ENCODE assay signal across 16 cellular contexts in the genomic region with DNA sequence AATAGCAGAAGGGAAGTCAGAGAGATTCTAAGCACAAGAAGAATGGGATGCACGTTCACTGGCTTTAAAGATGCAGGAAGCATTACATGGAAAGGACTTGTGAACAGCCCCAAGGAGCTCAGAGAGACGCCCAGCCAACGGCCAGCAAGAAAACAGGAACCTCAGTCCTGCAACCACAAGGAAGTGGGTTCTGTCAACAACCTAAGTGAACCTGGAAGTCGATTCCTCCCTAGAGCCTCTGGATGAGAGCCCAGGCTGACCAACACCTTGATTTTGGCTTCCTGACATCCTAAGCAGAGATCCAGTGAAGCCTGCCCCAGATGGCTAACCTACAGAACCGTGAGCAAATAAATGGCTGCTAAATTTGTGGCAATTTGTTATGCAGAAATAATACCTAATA.
DNase-seq lines count a peak whose midpoint lies in the region; ATAC-seq and TF ChIP-seq lines count a peak whose summit lies in the region.
"Had no signal": no experiment of that assay in that cellular context is flagged by ENCODE, and none has a peak within 500 bp of the region (broad histone marks: within the 10 kb centered on the region; RNA-seq: fewer than 3 reads in every experiment).

No MANE protein-coding gene starts in this region.

- H3K27me3 ChIP-seq in BLaER1 treated with 17β-estradiol and CSF1 and Interleukin-3, amounts not matched to agents 10 nM and 100 nM, result no peaks in the 10 kb centered on the region
- peaks cover 2% of the 10 kb centered on the region for H3K27me3 ChIP-seq in neutrophil

- ATAC-seq in HG03025 (IDR thresholded peaks at IDR 0.05; ENCODE audit: low FRiP score, unreplicated experiment), result no peak

- H3K9ac ChIP-seq in BLaER1 treated with 17β-estradiol and CSF1 and Interleukin-3, amounts not matched to agents 10 nM and 100 nM, result no peak overlapping the region

- H3K4me2 ChIP-seq in BLaER1 treated with 17β-estradiol and CSF1 and Interleukin-3, amounts not matched to agents 10 nM and 100 nM, result peak overlapping the region in 10 of 11 experiments; percentile 4 to 77 (median 54); a peak in 15 of 22 replicates

- peaks cover 5 to 52% (median 46%) of the 10 kb centered on the region in 10 experiments; a peak in 18 of 20 replicates for H3K4me1 ChIP-seq in BLaER1 treated with 17β-estradiol and CSF1 and Interleukin-3, amounts not matched to agents 10 nM and 100 nM
- peaks cover 22 to 23% of the 10 kb centered on the region in 2 experiments for H3K4me1 ChIP-seq in neutrophil (ENCODE audit: control insufficient read depth in 1 of 2, insufficient read depth in 1 of 2, low read depth in 1 of 2, low read length in 1 of 2)

- in situ Hi-C loops in KBM-7 (cut with MboI; ENCODE audit: low pct_unique_long_range_greater_than_20kb, low sequenced_read_pairs), result no loop called here

- H3K36me3 ChIP-seq in BLaER1 treated with 17β-estradiol and CSF1 and Interleukin-3, amounts not matched to agents 10 nM and 100 nM, result no peaks in the 10 kb centered on the region
- H3K36me3 ChIP-seq in neutrophil, result no peaks in the 10 kb centered on the region

- H4K20me1 ChIP-seq in BLaER1 treated with 17β-estradiol and CSF1 and Interleukin-3, amounts not matched to agents 10 nM and 100 nM, result no peaks in the 10 kb centered on the region

- no peak overlapping the region for H3K27ac ChIP-seq in BLaER1 treated with 17β-estradiol and CSF1 and Interleukin-3, amounts not matched to agents 10 nM and 100 nM
- H3K27ac ChIP-seq in neutrophil, result peak overlapping the region; percentile 76

- no peak overlapping the region for H3K4me3 ChIP-seq in BLaER1 treated with 17β-estradiol and CSF1 and Interleukin-3, amounts not matched to agents 10 nM and 100 nM
- peak overlapping the region in 1 of 2 experiments; percentile 8 for H3K4me3 ChIP-seq in neutrophil (ENCODE audit: low read depth in 1 of 2, low read length in 1 of 2)

- DNase-seq in KBM-7 (peak; percentile 57), SKM-1 (lab: John Stamatoyannopoulos, UW; ENCODE audit: unreplicated experiment) (peak; percentile 63), NCI-H1694 (lab: John Stamatoyannopoulos, UW) (no peak)
- DNase-seq in stimulated activated CD4-positive, alpha-beta T cell treated with anti-CD3 and anti-CD28 coated beads, Interleukin-2, amount 100 ng/mL, for 48 hours, result no peak
- DNase-seq: ACHN; CD8-positive, alpha-beta memory T cell; DMS 273 treated with DMSO at 0.1 percent for 48 hours; NCI-H1092; NCI-H187; NCI-H446 treated with DMSO at 0.1 percent for 48 hours; NCI-H748 treated with DMSO at 0.1 percent for 48 hours; SIG-M5; SW 1271 had no signal

- peaks cover 0 to 21% (median 0%) of the 10 kb centered on the region in 11 experiments; a peak in 7 of 22 replicates for H3K9me3 ChIP-seq in BLaER1 treated with 17β-estradiol and CSF1 and Interleukin-3, amounts not matched to agents 10 nM and 100 nM (replicated peaks in 1 of 11)
- H3K9me3 ChIP-seq in neutrophil, result no peaks in the 10 kb centered on the region

- no peak for TF ChIP-seq CTCF in neutrophil (IDR thresholded peaks at IDR 0.05)

Comparison
In these comparisons a context has a peak if more than half of its experiments do, and no peak if none do; other contexts are left out.
1. DNase-seq: peak in KBM-7 (single experiment) and SKM-1 (single experiment); none in NCI-H1694 (single experiment) and stimulated activated CD4-positive, alpha-beta T cell treated with anti-CD3 and anti-CD28 coated beads, Interleukin-2, amount 100 ng/mL, for 48 hours (0 of 2).